Comparison of ENCODE assay signal across 14 cellular contexts in the genomic region with DNA sequence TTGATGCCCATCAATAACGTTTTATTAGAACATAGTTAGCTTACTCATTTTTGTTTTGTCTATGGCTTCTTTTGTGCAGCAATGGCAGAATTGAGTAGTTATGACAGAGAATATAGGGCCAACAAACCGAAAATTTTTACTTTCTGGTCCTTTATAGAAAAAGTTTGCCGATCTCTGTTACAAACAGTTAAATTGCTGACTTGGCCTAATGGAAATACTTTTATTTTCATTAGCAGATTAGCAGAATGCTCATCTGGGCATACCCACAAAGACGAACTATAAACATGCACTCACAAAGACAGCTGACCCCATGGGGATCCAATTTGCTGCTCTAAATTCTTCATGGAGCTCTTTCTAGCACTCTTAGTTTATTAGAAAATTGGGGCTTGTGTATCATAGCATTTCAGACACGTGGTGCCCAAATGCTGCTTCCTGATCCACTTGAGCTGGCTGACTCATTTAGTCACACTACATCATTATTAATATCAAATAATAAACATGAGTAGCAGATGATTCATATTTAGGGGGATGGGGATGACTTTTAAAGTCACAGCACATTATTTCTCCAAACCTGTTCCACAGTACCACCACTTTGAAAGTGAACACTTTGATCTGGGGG.
A peak's percentile ranks its signal among the peaks of the same experiment; 100 is the strongest.
DNase-seq lines count a peak whose midpoint lies in the region; ATAC-seq, FAIRE-seq and TF ChIP-seq lines count a peak whose summit lies in the region.
"Had no signal": no experiment of that assay in that cellular context is flagged by ENCODE, and none has a peak within 500 bp of the region (broad histone marks: within the 10 kb centered on the region; RNA-seq: fewer than 3 reads in every experiment).

No MANE protein-coding gene starts in this region.

- TF ChIP-seq CTCF in kidney (IDR thresholded peaks at IDR 0.05; ENCODE audit: borderline replicate concordance, extremely low read depth, insufficient read depth) (no peak), gastroesophageal sphincter (IDR thresholded peaks at IDR 0.05) (no peak)

- H3K36me3 ChIP-seq in kidney (ENCODE audit: control insufficient read depth in 1 of 2, insufficient read depth in 2 of 2, low read length in 2 of 2) (no peaks in the 10 kb centered on the region), gastroesophageal sphincter (no peaks in the 10 kb centered on the region)

- WGBS in gastroesophageal sphincter (ENCODE audit: low coverage in 1 of 2), 2 donors = 43 to 47% methylated on average over 5 of the region's 5 CpGs

- intact Hi-C loops in kidney (cut with DNase I) = no loop called here

- DNase-seq in DMS53 (lab: John Stamatoyannopoulos, UW) (peak; percentile 68), DMS53 treated with DMSO at 0.1 percent for 48 hours (lab: John Stamatoyannopoulos, UW; ENCODE audit: unreplicated experiment) (no peak), RPMI7951 (ENCODE audit: low read depth) (peak; percentile 45), fibroblast of peridontal ligament (ENCODE audit: extremely low read depth) (peak; percentile 31), stromal cell of bone marrow (ENCODE audit: low read depth) (peak; percentile 76), islet precursor cell (no peak), kidney (no peak)
- DNase-seq: 8988T; activated CD4-positive, alpha-beta T cell treated with anti-CD3 and anti-CD28 coated beads, Interleukin-2, amount 50 U/mL, for 4 hours; activated naive CD4-positive, alpha-beta T cell treated with anti-CD3 and anti-CD28 coated beads, Interleukin-2, amount 10 ng/mL, durations not matched to agents 7 days and 5 days; cortex of kidney; small intestine had no signal

- no peak overlapping the region for H3K9ac ChIP-seq in kidney (ENCODE audit: low read length in 2 of 2)

- H3K4me3 ChIP-seq in kidney (ENCODE audit: low read length in 2 of 2) = no peak overlapping the region
- no peak overlapping the region for H3K4me3 ChIP-seq in gastroesophageal sphincter
- H3K4me3 ChIP-seq: SK-N-MC had no signal

- no peak for TF ChIP-seq POLR2A in gastroesophageal sphincter (IDR thresholded peaks at IDR 0.05)

- H3K4me1 ChIP-seq in kidney (ENCODE audit: control insufficient read depth in 1 of 2, insufficient read depth in 1 of 2, low read depth in 1 of 2, low read length in 2 of 2) (no peaks in the 10 kb centered on the region), gastroesophageal sphincter (no peaks in the 10 kb centered on the region)

- H3K27ac ChIP-seq in kidney (ENCODE audit: low read depth in 2 of 2, low read length in 2 of 2) (no peak overlapping the region), gastroesophageal sphincter (no peak overlapping the region)
- H3K27ac ChIP-seq: SK-N-MC had no signal

- TF ChIP-seq EP300 in gastroesophageal sphincter (IDR thresholded peaks at IDR 0.05) = no peak

- ATAC-seq in gastroesophageal sphincter = no peak

- H3K9me3 ChIP-seq in kidney (ENCODE audit: control insufficient read depth in 1 of 2, low read length in 2 of 2) (no peaks in the 10 kb centered on the region), gastroesophageal sphincter (no peaks in the 10 kb centered on the region)

- no peaks in the 10 kb centered on the region for H3K27me3 ChIP-seq in gastroesophageal sphincter

- FAIRE-seq in kidney (lab: Jason Lieb, UNC) = no peak
- FAIRE-seq: small intestine had no signal

Comparison
In these comparisons a context has a peak if more than half of its experiments do, and no peak if none do; other contexts are left out.
1. DNase-seq: peak in DMS53 (single experiment), RPMI7951 (single experiment), fibroblast of peridontal ligament (single experiment) and stromal cell of bone marrow (single experiment); none in DMS53 treated with DMSO at 0.1 percent for 48 hours (single experiment), islet precursor cell (single experiment) and kidney (single experiment).